22 cellular contexts compared by ENCODE assay signal in the genomic region with DNA sequence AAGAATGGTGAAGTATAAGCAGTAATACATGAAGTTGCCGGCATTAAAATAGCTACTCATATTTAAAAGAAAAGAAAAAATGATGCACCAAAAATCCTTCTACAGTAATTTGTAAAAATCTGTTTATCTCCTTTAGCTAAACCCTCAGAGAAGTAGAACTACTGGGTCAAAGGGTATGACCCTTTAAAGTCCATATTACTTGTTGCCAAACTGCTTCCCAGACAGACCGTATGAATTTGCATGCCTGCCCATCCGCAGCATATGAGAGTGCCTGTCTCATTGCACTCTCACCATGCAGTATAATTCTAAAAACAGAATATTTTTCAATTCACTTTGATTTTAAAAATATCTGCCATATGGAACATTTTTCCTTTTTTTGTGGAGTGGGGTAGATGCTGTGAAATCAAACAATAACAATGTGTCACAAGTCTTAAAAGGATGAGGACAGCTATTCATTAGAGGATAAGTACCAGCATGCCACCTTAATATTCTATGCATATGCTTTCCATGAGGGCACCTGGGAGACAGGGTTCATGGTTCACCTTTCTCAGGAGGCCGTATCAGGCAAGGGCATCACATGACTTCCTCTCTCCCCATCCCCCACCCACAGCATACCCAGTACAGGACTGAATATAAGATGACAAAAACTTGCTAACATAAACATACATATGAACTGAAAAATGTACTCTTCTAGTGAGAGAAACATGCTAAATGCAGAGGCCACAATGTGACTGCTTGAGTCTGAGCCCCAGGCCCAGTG. TPM values are rescaled to one million over a fixed set of nuclear protein-coding genes. Genes with fewer than 3 reads are reported as not detected.
DNase-seq lines count a peak whose midpoint lies in the region; ATAC-seq and TF ChIP-seq lines count a peak whose summit lies in the region.
"Had no signal": no experiment of that assay in that cellular context is flagged by ENCODE, and none has a peak within 500 bp of the region (broad histone marks: within the 10 kb centered on the region; RNA-seq: fewer than 3 reads in every experiment).

No MANE protein-coding gene starts in this region.

- H3K36me3 Mint-ChIP-seq in activated CD8-positive, alpha-beta memory T cell treated with anti-CD3 and anti-CD28 coated beads, Interleukin-2, amount 10 ng/mL, durations not matched to agents 7 days and 5 days = peaks cover 7% of the 10 kb centered on the region
- peaks cover 11% of the 10 kb centered on the region for H3K36me3 Mint-ChIP-seq in stimulated activated memory B cell treated with anti-CD40 and anti-IgM and Interleukin-4, amounts not matched to agents 10 μg/mL and 1 μg/mL and 100 μg/mL, for 72 hours
- H3K36me3 Mint-ChIP-seq: naive B cell had no signal

- H3K9ac ChIP-seq in colonic mucosa (ENCODE audit: low read depth in 2 of 2, low read length in 2 of 2) = no peak overlapping the region

- no peak for ATAC-seq in activated CD8-positive, alpha-beta memory T cell treated with anti-CD3 and anti-CD28 coated beads, Interleukin-2, amount 10 ng/mL, durations not matched to agents 7 days and 5 days
- no peak for ATAC-seq in stimulated activated memory B cell treated with anti-CD40 and anti-IgM and Interleukin-4, amounts not matched to agents 10 μg/mL and 1 μg/mL and 100 μg/mL, for 72 hours
- ATAC-seq in GM18867 (IDR thresholded peaks at IDR 0.05; ENCODE audit: unreplicated experiment) (no peak), HG03565 (IDR thresholded peaks at IDR 0.05; ENCODE audit: unreplicated experiment) (no peak)
- ATAC-seq: activated T-cell treated with anti-CD3 and anti-CD28 coated beads, Interleukin-2, amount 50 U/mL, for 72 hours; left cardiac atrium had no signal

- in situ Hi-C loops in KBM-7 (cut with MboI; ENCODE audit: low pct_unique_long_range_greater_than_20kb, low sequenced_read_pairs) = no loop called here

- H3K27me3 Mint-ChIP-seq in activated CD8-positive, alpha-beta memory T cell treated with anti-CD3 and anti-CD28 coated beads, Interleukin-2, amount 10 ng/mL, durations not matched to agents 7 days and 5 days = no peaks in the 10 kb centered on the region
- H3K27me3 Mint-ChIP-seq in stimulated activated memory B cell treated with anti-CD40 and anti-IgM and Interleukin-4, amounts not matched to agents 10 μg/mL and 1 μg/mL and 100 μg/mL, for 72 hours = no peaks in the 10 kb centered on the region
- H3K27me3 Mint-ChIP-seq: naive B cell had no signal

- peak overlapping the region; percentile 70 for H3K27ac Mint-ChIP-seq in activated CD8-positive, alpha-beta memory T cell treated with anti-CD3 and anti-CD28 coated beads, Interleukin-2, amount 10 ng/mL, durations not matched to agents 7 days and 5 days
- peak overlapping the region; percentile 48 for H3K27ac Mint-ChIP-seq in stimulated activated memory B cell treated with anti-CD40 and anti-IgM and Interleukin-4, amounts not matched to agents 10 μg/mL and 1 μg/mL and 100 μg/mL, for 72 hours
- H3K27ac Mint-ChIP-seq: activated T-cell treated with anti-CD3 and anti-CD28 coated beads, Interleukin-2, amount 50 U/mL, for 72 hours had no signal

- H3K4me1 ChIP-seq in Peyer's patch (no peaks in the 10 kb centered on the region), colonic mucosa (no peaks in the 10 kb centered on the region)
- H3K4me1 ChIP-seq: Caco-2, esophagus squamous epithelium, testis had no signal

- DNase-seq in activated CD8-positive, alpha-beta memory T cell treated with anti-CD3 and anti-CD28 coated beads, Interleukin-2, amount 10 ng/mL, durations not matched to agents 7 days and 5 days = no peak
- no peak for DNase-seq in activated CD8-positive, alpha-beta memory T cell treated with anti-CD3 and anti-CD28 coated beads for 24 hours
- DNase-seq in Peyer's patch (peak; percentile 27 to 79 (median 51)), colonic mucosa (peak; percentile 31), KBM-7 (no peak)
- DNase-seq: ACHN; activated T-cell treated with anti-CD3 and anti-CD28 coated beads, Interleukin-2, amount 50 U/mL, for 72 hours; aorta; esophagus squamous epithelium; GF-D8; left cardiac atrium; naive B cell; NCI-H1694 treated with DMSO at 0.1 percent for 48 hours; NCI-H510A treated with DMSO at 0.1 percent for 48 hours; SW 1271; testis had no signal

- CTCF ChIA-PET in activated CD8-positive, alpha-beta memory T cell treated with anti-CD3 and anti-CD28 coated beads, Interleukin-2, amount 10 ng/mL, durations not matched to agents 7 days and 5 days (lab: Charles Lee) = interaction anchor here (0.6 to 3.7 kb wide), 4 partner anchors 13 to 189 kb away, joined by 3 to 19 read pairs (median 4); no protein-coding TSS in a partner anchor

- no peak for TF ChIP-seq POLR2A in Peyer's patch (IDR thresholded peaks at IDR 0.05)

- no peaks in the 10 kb centered on the region for H3K9me3 Mint-ChIP-seq in activated CD8-positive, alpha-beta memory T cell treated with anti-CD3 and anti-CD28 coated beads, Interleukin-2, amount 10 ng/mL, durations not matched to agents 7 days and 5 days (ENCODE audit: low read depth)
- no peaks in the 10 kb centered on the region for H3K9me3 Mint-ChIP-seq in stimulated activated memory B cell treated with anti-CD40 and anti-IgM and Interleukin-4, amounts not matched to agents 10 μg/mL and 1 μg/mL and 100 μg/mL, for 72 hours
- H3K9me3 Mint-ChIP-seq: activated T-cell treated with anti-CD3 and anti-CD28 coated beads, Interleukin-2, amount 50 U/mL, for 72 hours; naive B cell had no signal

- no peaks in the 10 kb centered on the region for H3K27me3 ChIP-seq in Peyer's patch
- no peaks in the 10 kb centered on the region for H3K27me3 ChIP-seq in colonic mucosa
- H3K27me3 ChIP-seq: esophagus squamous epithelium, testis had no signal

- H3K27ac ChIP-seq in Peyer's patch (no peak overlapping the region), colonic mucosa (no peak overlapping the region)
- H3K27ac ChIP-seq: esophagus squamous epithelium, testis had no signal

- H3K4me1 Mint-ChIP-seq in activated CD8-positive, alpha-beta memory T cell treated with anti-CD3 and anti-CD28 coated beads, Interleukin-2, amount 10 ng/mL, durations not matched to agents 7 days and 5 days = peaks cover 17% of the 10 kb centered on the region
- peaks cover 4% of the 10 kb centered on the region for H3K4me1 Mint-ChIP-seq in stimulated activated memory B cell treated with anti-CD40 and anti-IgM and Interleukin-4, amounts not matched to agents 10 μg/mL and 1 μg/mL and 100 μg/mL, for 72 hours

- no peak overlapping the region for H3K4me3 Mint-ChIP-seq in activated CD8-positive, alpha-beta memory T cell treated with anti-CD3 and anti-CD28 coated beads, Interleukin-2, amount 10 ng/mL, durations not matched to agents 7 days and 5 days
- H3K4me3 Mint-ChIP-seq in stimulated activated memory B cell treated with anti-CD40 and anti-IgM and Interleukin-4, amounts not matched to agents 10 μg/mL and 1 μg/mL and 100 μg/mL, for 72 hours = no peak overlapping the region
- H3K4me3 Mint-ChIP-seq: activated T-cell treated with anti-CD3 and anti-CD28 coated beads, Interleukin-2, amount 50 U/mL, for 72 hours; naive B cell had no signal

- H3K4me3 ChIP-seq in Peyer's patch = no peak overlapping the region
- no peak overlapping the region for H3K4me3 ChIP-seq in colonic mucosa
- H3K4me3 ChIP-seq: esophagus squamous epithelium, testis had no signal

- H3K9me3 ChIP-seq in Peyer's patch = no peaks in the 10 kb centered on the region
- no peaks in the 10 kb centered on the region for H3K9me3 ChIP-seq in colonic mucosa
- H3K9me3 ChIP-seq: Caco-2, esophagus squamous epithelium, testis had no signal

- intact Hi-C loops in colonic mucosa (cut with DNase I) = no loop called here

- TF ChIP-seq CTCF in Peyer's patch (IDR thresholded peaks at IDR 0.05) = peak in 1 of 6 experiments; percentile 12
- TF ChIP-seq CTCF in colonic mucosa (IDR thresholded peaks at IDR 0.05) = no peak

- peaks cover 0 to 8% (median 0%) of the 10 kb centered on the region in 3 donors for H3K36me3 ChIP-seq in Peyer's patch
- H3K36me3 ChIP-seq in colonic mucosa = no peaks in the 10 kb centered on the region

RNA-seq across cellular contexts. Expression of a gene that starts 17.8 kb away (rescaled TPM):
- 1 to 10 TPM; 5.5 to 7.3 TPM for total RNA-seq in activated CD8-positive, alpha-beta memory T cell treated with anti-CD3 and anti-CD28 coated beads, Interleukin-2, amount 10 ng/mL, durations not matched to agents 7 days and 5 days
- total RNA-seq in Peyer's patch (10 to 100 TPM; 16.5 to 78.3 (median 60.6) TPM), colonic mucosa (10 to 100 TPM; 39.5 to 41.5 TPM)

RNA-seq across cellular contexts. Expression of a gene that starts 46.2 kb away (rescaled TPM):
- total RNA-seq in activated CD8-positive, alpha-beta memory T cell treated with anti-CD3 and anti-CD28 coated beads, Interleukin-2, amount 10 ng/mL, durations not matched to agents 7 days and 5 days = 100 to 1,000 TPM; 231 to 248 TPM
- total RNA-seq in Peyer's patch (10 to 100 TPM in 1 of 4 donors, 1 to 10 TPM in 3; 2.2 to 45.4 (median 7.7) TPM), colonic mucosa (1 to 10 TPM; 2.9 to 4.5 TPM)
- total RNA-seq: Caco-2, dermis microvascular lymphatic vessel endothelial cell, RPMI7951 had no signal

Comparison
In these comparisons a context has a peak if more than half of its experiments do, and no peak if none do; other contexts are left out.
1. DNase-seq: peak in Peyer's patch (3 of 3) and colonic mucosa (single experiment); none in activated CD8-positive, alpha-beta memory T cell treated with anti-CD3 and anti-CD28 coated beads, Interleukin-2, amount 10 ng/mL, durations not matched to agents 7 days and 5 days (single experiment), activated CD8-positive, alpha-beta memory T cell treated with anti-CD3 and anti-CD28 coated beads for 24 hours (single experiment) and KBM-7 (single experiment).
2. RNA of a gene that starts 46.2 kb away (total RNA-seq): 231 to 248 TPM in activated CD8-positive, alpha-beta memory T cell treated with anti-CD3 and anti-CD28 coated beads, Interleukin-2, amount 10 ng/mL, durations not matched to agents 7 days and 5 days; 2.2 to 45.4 TPM in Peyer's patch and 2.9 to 4.5 TPM in colonic mucosa; every median in the first group is over 4 times any median in the second.